Comparison of ENCODE assay signal across 31 cellular contexts in the genomic region with DNA sequence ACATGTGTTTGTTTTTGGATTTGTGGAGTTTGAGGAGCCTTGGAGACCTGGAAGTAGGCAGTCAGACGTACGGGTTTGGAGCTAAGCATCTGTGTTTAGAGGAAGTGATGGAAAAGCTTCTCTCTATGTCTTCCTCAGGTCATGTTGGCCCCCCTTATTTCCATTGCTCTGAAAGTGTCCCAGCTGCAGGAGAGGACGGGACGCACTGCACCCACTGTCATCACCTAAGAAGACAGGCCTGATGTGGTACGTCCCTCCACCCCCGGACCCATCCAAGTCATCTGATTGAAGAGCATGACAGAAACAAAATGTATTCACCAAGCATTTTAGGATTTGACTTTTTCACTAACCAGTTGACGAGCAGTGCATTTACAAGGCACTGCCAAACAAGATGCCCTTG.
"Had no signal": no experiment of that assay in that cellular context is flagged by ENCODE, and none has a peak within 500 bp of the region (broad histone marks: within the 10 kb centered on the region; RNA-seq: fewer than 3 reads in every experiment).

No MANE protein-coding gene starts in this region.

- H3K4me3 ChIP-seq: adrenal gland, body of pancreas, coronary artery, dorsolateral prefrontal cortex had no signal

- H3K9me3 Mint-ChIP-seq: activated CD8-positive, alpha-beta T cell treated with anti-CD3 and anti-CD28 coated beads for 36 hours; activated naive CD4-positive, alpha-beta T cell treated with anti-CD3 and anti-CD28 coated beads, Interleukin-2, amount 50 U/mL, for 24 hours; activated naive CD8-positive, alpha-beta T cell treated with anti-CD3 and anti-CD28 coated beads for 36 hours; activated naive CD8-positive, alpha-beta T cell treated with anti-CD3 and anti-CD28 coated beads, Interleukin-2, amount 50 U/mL, for 24 hours; activated T-cell treated with anti-CD3 and anti-CD28 coated beads, Interleukin-2, amount 50 U/mL, for 4 hours; activated T-helper 17 cell treated with anti-CD3 and anti-CD28 coated beads, Interleukin-2, amount 50 U/mL, for 72 hours; central memory CD8-positive, alpha-beta T cell; endodermal cell; T-cell had no signal

- H3K36me3 ChIP-seq: WERI-Rb-1 had no signal

- H3K27me3 Mint-ChIP-seq: activated CD4-positive, alpha-beta T cell treated with anti-CD3 and anti-CD28 coated beads for 36 hours; activated CD4-positive, alpha-beta T cell treated with anti-CD3 and anti-CD28 coated beads, Interleukin-2, amount 10 ng/mL, durations not matched to agents 24 days and 14 days; activated CD8-positive, alpha-beta T cell treated with anti-CD3 and anti-CD28 coated beads for 36 hours; activated naive CD4-positive, alpha-beta T cell treated with anti-CD3 and anti-CD28 coated beads, Interleukin-2, amount 50 U/mL, for 24 hours; activated naive CD8-positive, alpha-beta T cell treated with anti-CD3 and anti-CD28 coated beads for 36 hours; activated naive CD8-positive, alpha-beta T cell treated with anti-CD3 and anti-CD28 coated beads, Interleukin-2, amount 50 U/mL, for 24 hours; activated T-helper 17 cell treated with anti-CD3 and anti-CD28 coated beads, Interleukin-2, amount 50 U/mL, for 72 hours; central memory CD8-positive, alpha-beta T cell; dendritic cell treated with granulocyte-macrophage colony-stimulating factor and Interleukin-4, amounts not matched to agents 40 ng/mL and 50 ng/mL, for 4 days; T-cell had no signal

- H3K4me1 Mint-ChIP-seq: activated naive CD8-positive, alpha-beta T cell treated with anti-CD3 and anti-CD28 coated beads, Interleukin-2, amount 50 U/mL, for 24 hours; endodermal cell had no signal

- DNase-seq: activated CD4-positive, alpha-beta T cell treated with anti-CD3 and anti-CD28 coated beads for 36 hours; activated CD4-positive, alpha-beta T cell treated with anti-CD3 and anti-CD28 coated beads, Interleukin-2, amount 10 ng/mL, durations not matched to agents 24 days and 14 days; activated CD4-positive, alpha-beta T cell treated with anti-CD3 and anti-CD28 coated beads, Interleukin-2, amount 50 U/mL, for 4 hours; activated CD4-positive, CD25-positive, alpha-beta regulatory T cell; activated CD4-positive, CD25-positive, alpha-beta regulatory T cell treated with anti-CD3 and anti-CD28 coated beads, Interleukin-2, amount 50 U/mL, for 72 hours; activated CD8-positive, alpha-beta memory T cell treated with anti-CD3 and anti-CD28 coated beads for 24 hours; activated CD8-positive, alpha-beta T cell treated with anti-CD3 and anti-CD28 coated beads for 36 hours; activated effector memory CD4-positive, alpha-beta T cell treated with Interleukin-2 at 50 U/mL for 16 hours; activated gamma-delta T cell treated with Interleukin-2 at 50 U/mL for 16 hours; activated naive CD4-positive, alpha-beta T cell treated with Interleukin-2 at 50 U/mL for 16 hours; activated naive CD8-positive, alpha-beta T cell treated with anti-CD3 and anti-CD28 coated beads for 36 hours; activated naive CD8-positive, alpha-beta T cell treated with anti-CD3 and anti-CD28 coated beads, Interleukin-2, amount 50 U/mL, for 24 hours; activated T-cell treated with anti-CD3 and anti-CD28 coated beads, Interleukin-2, amount 50 U/mL, for 4 hours; adrenal gland; amygdala; aorta; body of pancreas; dorsolateral prefrontal cortex; effector memory CD4-positive, alpha-beta T cell; endodermal cell; foreskin fibroblast; head of caudate nucleus; T-cell; T1000; WERI-Rb-1 had no signal

- H3K27me3 ChIP-seq: adrenal gland, body of pancreas, dorsolateral prefrontal cortex had no signal

- H3K4me1 ChIP-seq: adrenal gland, body of pancreas had no signal

- H3K4me3 Mint-ChIP-seq: activated CD4-positive, alpha-beta T cell treated with anti-CD3 and anti-CD28 coated beads for 36 hours; activated CD4-positive, alpha-beta T cell treated with anti-CD3 and anti-CD28 coated beads, Interleukin-2, amount 10 ng/mL, durations not matched to agents 24 days and 14 days; activated CD8-positive, alpha-beta T cell treated with anti-CD3 and anti-CD28 coated beads for 36 hours; activated naive CD4-positive, alpha-beta T cell treated with anti-CD3 and anti-CD28 coated beads, Interleukin-2, amount 50 U/mL, for 24 hours; activated naive CD8-positive, alpha-beta T cell treated with anti-CD3 and anti-CD28 coated beads for 36 hours; activated naive CD8-positive, alpha-beta T cell treated with anti-CD3 and anti-CD28 coated beads, Interleukin-2, amount 50 U/mL, for 24 hours; activated T-cell treated with anti-CD3 and anti-CD28 coated beads, Interleukin-2, amount 50 U/mL, for 4 hours; activated T-helper 17 cell treated with anti-CD3 and anti-CD28 coated beads, Interleukin-2, amount 50 U/mL, for 72 hours; central memory CD8-positive, alpha-beta T cell; dendritic cell treated with granulocyte-macrophage colony-stimulating factor and Interleukin-4, amounts not matched to agents 40 ng/mL and 50 ng/mL, for 4 days; endodermal cell; T-cell had no signal

- H3K27ac ChIP-seq: adrenal gland, body of pancreas, coronary artery, dorsolateral prefrontal cortex, WERI-Rb-1 had no signal

- H3K27ac Mint-ChIP-seq: activated CD4-positive, alpha-beta T cell treated with anti-CD3 and anti-CD28 coated beads for 36 hours; activated CD4-positive, alpha-beta T cell treated with anti-CD3 and anti-CD28 coated beads, Interleukin-2, amount 10 ng/mL, durations not matched to agents 24 days and 14 days; activated CD8-positive, alpha-beta T cell treated with anti-CD3 and anti-CD28 coated beads for 36 hours; activated naive CD4-positive, alpha-beta T cell treated with anti-CD3 and anti-CD28 coated beads, Interleukin-2, amount 50 U/mL, for 24 hours; activated naive CD8-positive, alpha-beta T cell treated with anti-CD3 and anti-CD28 coated beads for 36 hours; activated naive CD8-positive, alpha-beta T cell treated with anti-CD3 and anti-CD28 coated beads, Interleukin-2, amount 50 U/mL, for 24 hours; activated T-helper 17 cell treated with anti-CD3 and anti-CD28 coated beads, Interleukin-2, amount 50 U/mL, for 72 hours; dendritic cell treated with granulocyte-macrophage colony-stimulating factor and Interleukin-4, amounts not matched to agents 40 ng/mL and 50 ng/mL, for 4 days; endodermal cell; T-cell had no signal

- ATAC-seq: activated CD4-positive, alpha-beta T cell treated with anti-CD3 and anti-CD28 coated beads for 36 hours; activated CD8-positive, alpha-beta T cell treated with anti-CD3 and anti-CD28 coated beads for 36 hours; activated naive CD8-positive, alpha-beta T cell treated with anti-CD3 and anti-CD28 coated beads, Interleukin-2, amount 50 U/mL, for 24 hours; activated T-cell treated with anti-CD3 and anti-CD28 coated beads, Interleukin-2, amount 50 U/mL, for 4 hours; activated T-helper 17 cell treated with anti-CD3 and anti-CD28 coated beads, Interleukin-2, amount 50 U/mL, for 72 hours; body of pancreas; esophagus mucosa; T-cell had no signal

- H3K9me3 ChIP-seq: adrenal gland, body of pancreas had no signal
